19 cellular contexts compared by ENCODE assay signal in the genomic region with DNA sequence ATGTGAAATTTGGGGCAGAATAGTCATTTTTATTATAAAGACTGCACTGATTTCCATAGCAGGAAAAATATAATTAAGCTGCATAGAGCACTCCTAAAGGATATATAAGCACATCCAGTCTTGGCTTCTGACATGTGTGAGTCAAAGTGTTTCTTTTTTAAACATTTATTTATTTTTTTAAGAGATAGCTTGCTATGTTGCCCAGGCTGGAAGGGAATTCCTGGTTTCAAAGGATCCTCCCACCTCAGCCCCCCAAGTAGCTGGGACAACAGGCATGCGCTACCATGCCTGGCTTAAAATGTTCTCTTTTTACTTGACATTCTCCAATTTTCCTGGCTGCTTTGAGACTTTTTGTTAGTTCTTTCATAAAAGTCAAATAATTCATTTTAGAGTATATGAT.
"Had no signal": no experiment of that assay in that cellular context is flagged by ENCODE, and none has a peak within 500 bp of the region (broad histone marks: within the 10 kb centered on the region; RNA-seq: fewer than 3 reads in every experiment).

No MANE protein-coding gene starts in this region.

- H3K9me3 ChIP-seq: colonic mucosa, esophagus muscularis mucosa, left lung, tibial artery had no signal

- H3K36me3 ChIP-seq: colonic mucosa, left lung, neural progenitor cell, tibial artery had no signal

- H3K27ac ChIP-seq: colonic mucosa, esophagus muscularis mucosa, foreskin keratinocyte, neural progenitor cell, tibial artery had no signal

- H3K4me1 ChIP-seq: neural progenitor cell had no signal

- H3K27me3 ChIP-seq: colonic mucosa, esophagus muscularis mucosa, foreskin keratinocyte, left lung, neural progenitor cell, tibial artery had no signal

- H3K4me3 ChIP-seq: colonic mucosa, esophagus muscularis mucosa, left lung, lung, neural progenitor cell, tibial artery had no signal

- DNase-seq: activated CD4-positive, alpha-beta T cell treated with anti-CD3 and anti-CD28 coated beads for 4 hours; activated CD4-positive, alpha-beta T cell treated with anti-CD3 and anti-CD28 coated beads, Interleukin-2, amount 50 U/mL, for 48 hours; activated CD4-positive, CD25-positive, alpha-beta regulatory T cell; activated CD8-positive, alpha-beta memory T cell treated with anti-CD3 and anti-CD28 coated beads, Interleukin-2, amount 50 U/mL, for 48 hours; activated naive CD4-positive, alpha-beta T cell treated with Interleukin-2 at 50 U/mL for 16 hours; activated naive CD8-positive, alpha-beta T cell treated with anti-CD3 and anti-CD28 coated beads, Interleukin-2, amount 10 ng/mL, durations not matched to agents 7 days and 5 days; activated T-cell treated with anti-CD3 and anti-CD28 coated beads, Interleukin-2, amount 50 U/mL, for 4 hours; caudate nucleus; colonic mucosa; foreskin keratinocyte; kidney glomerular epithelial cell; left lung; naive thymus-derived CD8-positive, alpha-beta T cell; stimulated activated CD4-positive, alpha-beta T cell treated with anti-CD3 and anti-CD28 coated beads, Interleukin-12 subunit alpha, Interleukin-12 subunit beta, amount 100 ng/mL, for 4 hours; substantia nigra; tibial artery had no signal
